Comparison of ENCODE assay signal across 21 cellular contexts in genomic region chr9:136964833-136965422, GRCh38. TPM values are rescaled to one million over a fixed set of nuclear protein-coding genes. Genes with fewer than 3 reads are reported as not detected.
A peak's percentile ranks its signal among the peaks of the same experiment; 100 is the strongest.
DNase-seq lines count a peak whose midpoint lies in the region; ATAC-seq and TF ChIP-seq lines count a peak whose summit lies in the region.
"Had no signal": no experiment of that assay in that cellular context is flagged by ENCODE, and none has a peak within 500 bp of the region (broad histone marks: within the 10 kb centered on the region; RNA-seq: fewer than 3 reads in every experiment).

No MANE protein-coding gene starts in this region.

- TF ChIP-seq POLR2A in testis (IDR thresholded peaks at IDR 0.05): no peak

- CTCF ChIA-PET in activated CD8-positive, alpha-beta T cell treated with anti-CD3 and anti-CD28 coated beads, Interleukin-2, amount 10 ng/mL, durations not matched to agents 7 days and 5 days (lab: Charles Lee): interaction anchor here (1.0 to 3.6 kb wide), 4 partner anchors 11 to 82 kb away, joined by 3 to 11 read pairs (median 8); no protein-coding TSS in a partner anchor
- CTCF ChIA-PET in activated CD8-positive, alpha-beta T cell treated with anti-CD3 and anti-CD28 coated beads for 36 hours (lab: Charles Lee): interaction anchor here (0.9 to 2.2 kb wide), 2 partner anchors 11 to 62 kb away, joined by 3 to 7 read pairs; no protein-coding TSS in a partner anchor
- CTCF ChIA-PET in WTC11 (lab: Charles Lee): interaction anchor here (0.8 to 3.4 kb wide), 12 partner anchors 10 to 187 kb away, joined by 3 to 17 read pairs (median 4); partner anchors contain the start of gene NPDC1

- no peaks in the 10 kb centered on the region for H3K9me3 ChIP-seq in testis
- H3K9me3 ChIP-seq: neutrophil, tibial artery had no signal

- H3K4me3 ChIP-seq in testis: no peak overlapping the region
- H3K4me3 ChIP-seq: hepatocyte, tibial artery had no signal

- intact Hi-C loops in activated CD8-positive, alpha-beta T cell treated with anti-CD3 and anti-CD28 coated beads for 36 hours (cut with micrococcal nuclease): no loop called here
- intact Hi-C loops in dendritic cell treated with granulocyte-macrophage colony-stimulating factor and Interleukin-4, amounts not matched to agents 40 ng/mL and 50 ng/mL, for 4 days (cut with micrococcal nuclease): no loop called here
- intact Hi-C loops in testis (cut with DNase I; ENCODE audit: low total_unique reads): no loop called here

- no peak overlapping the region for H3K4me3 Mint-ChIP-seq in activated CD8-positive, alpha-beta T cell treated with anti-CD3 and anti-CD28 coated beads, Interleukin-2, amount 10 ng/mL, durations not matched to agents 7 days and 5 days
- H3K4me3 Mint-ChIP-seq in activated CD8-positive, alpha-beta T cell treated with anti-CD3 and anti-CD28 coated beads for 36 hours: no peak overlapping the region
- no peak overlapping the region for H3K4me3 Mint-ChIP-seq in dendritic cell treated with granulocyte-macrophage colony-stimulating factor and Interleukin-4, amounts not matched to agents 40 ng/mL and 50 ng/mL, for 4 days
- H3K4me3 Mint-ChIP-seq in WTC11: no peak overlapping the region
- H3K4me3 Mint-ChIP-seq: activated naive CD4-positive, alpha-beta T cell treated with anti-CD3 and anti-CD28 coated beads for 36 hours had no signal

- no peak for TF ChIP-seq CTCF in activated CD8-positive, alpha-beta T cell treated with anti-CD3 and anti-CD28 coated beads for 36 hours (IDR thresholded peaks at IDR 0.05)
- TF ChIP-seq CTCF in testis (IDR thresholded peaks at IDR 0.05) (no peak), WTC11 (IDR thresholded peaks at IDR 0.05) (no peak)

- H3K27ac Mint-ChIP-seq in activated CD8-positive, alpha-beta T cell treated with anti-CD3 and anti-CD28 coated beads, Interleukin-2, amount 10 ng/mL, durations not matched to agents 7 days and 5 days: peak overlapping the region; percentile 46
- H3K27ac Mint-ChIP-seq in activated CD8-positive, alpha-beta T cell treated with anti-CD3 and anti-CD28 coated beads for 36 hours: no peak overlapping the region
- peak overlapping the region; percentile 35 for H3K27ac Mint-ChIP-seq in dendritic cell treated with granulocyte-macrophage colony-stimulating factor and Interleukin-4, amounts not matched to agents 40 ng/mL and 50 ng/mL, for 4 days
- H3K27ac Mint-ChIP-seq in WTC11: no peak overlapping the region
- H3K27ac Mint-ChIP-seq: activated naive CD4-positive, alpha-beta T cell treated with anti-CD3 and anti-CD28 coated beads for 36 hours had no signal

- DNase-seq in activated CD8-positive, alpha-beta T cell treated with anti-CD3 and anti-CD28 coated beads, Interleukin-2, amount 10 ng/mL, durations not matched to agents 7 days and 5 days: no peak
- DNase-seq in activated CD8-positive, alpha-beta T cell treated with anti-CD3 and anti-CD28 coated beads for 36 hours: no peak
- no peak for DNase-seq in testis
- DNase-seq in NCI-H345 treated with DMSO at 0.1 percent for 48 hours (lab: John Stamatoyannopoulos, UW; ENCODE audit: unreplicated experiment): no peak
- DNase-seq in WTC11 (ENCODE audit: low spot score): no peak
- DNase-seq: activated CD4-positive, alpha-beta T cell treated with anti-CD3 and anti-CD28 coated beads for 4 hours; C1 segment of cervical spinal cord; kidney; NCI-H2227 treated with DMSO at 0.1 percent for 48 hours; retina; tibial artery had no signal

- no peak for ATAC-seq in activated CD8-positive, alpha-beta T cell treated with anti-CD3 and anti-CD28 coated beads, Interleukin-2, amount 10 ng/mL, durations not matched to agents 7 days and 5 days
- ATAC-seq in activated CD8-positive, alpha-beta T cell treated with anti-CD3 and anti-CD28 coated beads for 36 hours: no peak
- ATAC-seq in WTC11: no peak
- ATAC-seq: SK-N-SH treated with all-trans-retinoic acid at 6 μM for 48 hours had no signal

- H3K36me3 Mint-ChIP-seq in activated CD8-positive, alpha-beta T cell treated with anti-CD3 and anti-CD28 coated beads, Interleukin-2, amount 10 ng/mL, durations not matched to agents 7 days and 5 days (ENCODE audit: low read depth): no peaks in the 10 kb centered on the region
- no peaks in the 10 kb centered on the region for H3K36me3 Mint-ChIP-seq in activated CD8-positive, alpha-beta T cell treated with anti-CD3 and anti-CD28 coated beads for 36 hours (ENCODE audit: low read depth)
- no peaks in the 10 kb centered on the region for H3K36me3 Mint-ChIP-seq in dendritic cell treated with granulocyte-macrophage colony-stimulating factor and Interleukin-4, amounts not matched to agents 40 ng/mL and 50 ng/mL, for 4 days (ENCODE audit: low read depth)
- H3K36me3 Mint-ChIP-seq in WTC11: no peaks in the 10 kb centered on the region
- H3K36me3 Mint-ChIP-seq: IgD-negative memory B cell had no signal

- H3K4me1 Mint-ChIP-seq in activated CD8-positive, alpha-beta T cell treated with anti-CD3 and anti-CD28 coated beads, Interleukin-2, amount 10 ng/mL, durations not matched to agents 7 days and 5 days (ENCODE audit: low read depth): peaks cover 49% of the 10 kb centered on the region
- H3K4me1 Mint-ChIP-seq in activated CD8-positive, alpha-beta T cell treated with anti-CD3 and anti-CD28 coated beads for 36 hours (ENCODE audit: low read depth): peaks cover 33% of the 10 kb centered on the region
- H3K4me1 Mint-ChIP-seq in dendritic cell treated with granulocyte-macrophage colony-stimulating factor and Interleukin-4, amounts not matched to agents 40 ng/mL and 50 ng/mL, for 4 days (ENCODE audit: low read depth): peaks cover 20% of the 10 kb centered on the region
- H3K4me1 Mint-ChIP-seq in WTC11: peaks cover 10% of the 10 kb centered on the region

- WGBS in testis, 2 donors: 75 to 87% methylated on average over 25 to 26 of the region's 26 CpGs

- no peaks in the 10 kb centered on the region for H3K27me3 Mint-ChIP-seq in activated CD8-positive, alpha-beta T cell treated with anti-CD3 and anti-CD28 coated beads, Interleukin-2, amount 10 ng/mL, durations not matched to agents 7 days and 5 days (ENCODE audit: low read depth)
- H3K27me3 Mint-ChIP-seq in activated CD8-positive, alpha-beta T cell treated with anti-CD3 and anti-CD28 coated beads for 36 hours: no peaks in the 10 kb centered on the region
- H3K27me3 Mint-ChIP-seq in dendritic cell treated with granulocyte-macrophage colony-stimulating factor and Interleukin-4, amounts not matched to agents 40 ng/mL and 50 ng/mL, for 4 days: peaks cover 30% of the 10 kb centered on the region
- H3K27me3 Mint-ChIP-seq in WTC11 (ENCODE audit: low read depth): no peaks in the 10 kb centered on the region

- peaks cover 72% of the 10 kb centered on the region for H3K4me1 ChIP-seq in testis

- no peaks in the 10 kb centered on the region for H3K27me3 ChIP-seq in testis
- H3K27me3 ChIP-seq: hepatocyte had no signal

- H3K36me3 ChIP-seq in testis (ENCODE audit: low read depth, missing control alignments): no peaks in the 10 kb centered on the region
- H3K36me3 ChIP-seq: neutrophil, tibial artery had no signal

- POLR2A ChIA-PET in activated CD8-positive, alpha-beta T cell treated with anti-CD3 and anti-CD28 coated beads, Interleukin-2, amount 10 ng/mL, durations not matched to agents 7 days and 5 days (lab: Charles Lee): no interaction called here
- POLR2A ChIA-PET in activated CD8-positive, alpha-beta T cell treated with anti-CD3 and anti-CD28 coated beads for 36 hours (lab: Charles Lee): interaction anchor here (0.6 to 2.3 kb wide), 3 partner anchors 10 to 1564 kb away, joined by 3 to 10 read pairs (median 3); partner anchors contain the start of gene PAXX
- POLR2A ChIA-PET in WTC11 (lab: Charles Lee): no interaction called here

- H3K27ac ChIP-seq in testis: peak overlapping the region; percentile 81
- H3K27ac ChIP-seq: hepatocyte, HL-60, neutrophil, tibial artery had no signal

- H3K9me3 Mint-ChIP-seq in activated CD8-positive, alpha-beta T cell treated with anti-CD3 and anti-CD28 coated beads, Interleukin-2, amount 10 ng/mL, durations not matched to agents 7 days and 5 days (ENCODE audit: insufficient read depth): no peaks in the 10 kb centered on the region
- no peaks in the 10 kb centered on the region for H3K9me3 Mint-ChIP-seq in activated CD8-positive, alpha-beta T cell treated with anti-CD3 and anti-CD28 coated beads for 36 hours
- H3K9me3 Mint-ChIP-seq in dendritic cell treated with granulocyte-macrophage colony-stimulating factor and Interleukin-4, amounts not matched to agents 40 ng/mL and 50 ng/mL, for 4 days: no peaks in the 10 kb centered on the region
- no peaks in the 10 kb centered on the region for H3K9me3 Mint-ChIP-seq in WTC11
- H3K9me3 Mint-ChIP-seq: activated naive CD4-positive, alpha-beta T cell treated with anti-CD3 and anti-CD28 coated beads for 36 hours; IgD-negative memory B cell had no signal

RNA-seq across cellular contexts. Expression of gene PTGDS, which starts 12.4 kb away (rescaled TPM):
- total RNA-seq in activated CD8-positive, alpha-beta T cell treated with anti-CD3 and anti-CD28 coated beads, Interleukin-2, amount 10 ng/mL, durations not matched to agents 7 days and 5 days: 1 to 10 TPM; 1.2 to 1.4 TPM
- total RNA-seq in activated CD8-positive, alpha-beta T cell treated with anti-CD3 and anti-CD28 coated beads for 36 hours: not detected
- 1,000 to 10,000 TPM; 5,554 to 5,948 TPM for total RNA-seq in testis
- polyA plus RNA-seq in testis (ENCODE audit: insufficient read depth, low read depth, low replicate concordance): 4,976 TPM
- total RNA-seq in WTC11 (2021): 2.2 to 4.0 TPM (median 2.9 TPM) in 3 replicates
- total RNA-seq: A673; activated naive CD4-positive, alpha-beta T cell treated with anti-CD3 and anti-CD28 coated beads for 36 hours had no signal
- polyA plus RNA-seq: IgD-negative memory B cell had no signal

RNA-seq across cellular contexts. Expression of gene LCN12, which starts 12.9 kb away (rescaled TPM):
- total RNA-seq in activated CD8-positive, alpha-beta T cell treated with anti-CD3 and anti-CD28 coated beads, Interleukin-2, amount 10 ng/mL, durations not matched to agents 7 days and 5 days: 1 to 10 TPM; 1.0 to 1.7 TPM
- 1 to 10 TPM; 1.3 to 2.1 TPM for total RNA-seq in activated CD8-positive, alpha-beta T cell treated with anti-CD3 and anti-CD28 coated beads for 36 hours
- total RNA-seq in testis (10 to 100 TPM; 11.5 to 27.8 TPM), WTC11 (2021) (1.9 to 4.7 TPM (median 3.4 TPM) in 3 replicates)
- 27.1 TPM for polyA plus RNA-seq in testis (ENCODE audit: insufficient read depth, low read depth, low replicate concordance)
- total RNA-seq: A673, astrocyte, mesenteric fat pad had no signal
- polyA plus RNA-seq: IgD-negative memory B cell had no signal

RNA-seq across cellular contexts. Expression of gene LCNL1, which starts 17.9 kb away (rescaled TPM):
- total RNA-seq in activated CD8-positive, alpha-beta T cell treated with anti-CD3 and anti-CD28 coated beads, Interleukin-2, amount 10 ng/mL, durations not matched to agents 7 days and 5 days: not detected
- not detected for total RNA-seq in activated CD8-positive, alpha-beta T cell treated with anti-CD3 and anti-CD28 coated beads for 36 hours
- total RNA-seq in testis: 100 to 1,000 TPM in 1 of 2 donors, 10 to 100 TPM in 1; 59.3 to 131 TPM
- 17.5 TPM for polyA plus RNA-seq in testis (ENCODE audit: insufficient read depth, low read depth, low replicate concordance)
- 0.27 to 0.50 TPM (median 0.34 TPM) in 3 replicates for total RNA-seq in WTC11 (2021)
- total RNA-seq: A673; activated naive CD4-positive, alpha-beta T cell treated with anti-CD3 and anti-CD28 coated beads for 36 hours had no signal
- polyA plus RNA-seq: IgD-negative memory B cell had no signal

RNA-seq across cellular contexts. Expression of gene C8G, which starts 19.9 kb away (rescaled TPM):
- 1 to 10 TPM; 1.4 to 1.5 TPM for total RNA-seq in activated CD8-positive, alpha-beta T cell treated with anti-CD3 and anti-CD28 coated beads, Interleukin-2, amount 10 ng/mL, durations not matched to agents 7 days and 5 days
- under 1 TPM in 1 of 2 experiments, not detected in 1; 0.83 TPM for total RNA-seq in activated CD8-positive, alpha-beta T cell treated with anti-CD3 and anti-CD28 coated beads for 36 hours
- total RNA-seq in testis (1 to 10 TPM; 4.6 to 4.9 TPM), WTC11 (2021) (0.85 to 1.7 TPM (median 1.5 TPM) in 3 replicates)
- polyA plus RNA-seq in testis (ENCODE audit: insufficient read depth, low read depth, low replicate concordance): 4.6 TPM
- total RNA-seq: mesenteric fat pad had no signal
- polyA plus RNA-seq: IgD-negative memory B cell had no signal

RNA-seq across cellular contexts. Expression of gene FBXW5, which starts 20.4 kb away (rescaled TPM):
- 100 to 1,000 TPM; 103 to 104 TPM for total RNA-seq in activated CD8-positive, alpha-beta T cell treated with anti-CD3 and anti-CD28 coated beads, Interleukin-2, amount 10 ng/mL, durations not matched to agents 7 days and 5 days
- total RNA-seq in activated CD8-positive, alpha-beta T cell treated with anti-CD3 and anti-CD28 coated beads for 36 hours: 10 to 100 TPM; 53.4 to 54.0 TPM
- total RNA-seq in testis (100 to 1,000 TPM; 509 to 749 TPM), WTC11 (2021) (58.2 to 70.5 TPM (median 63.9 TPM) in 3 replicates)
- polyA plus RNA-seq in testis (ENCODE audit: insufficient read depth, low read depth, low replicate concordance): 452 TPM

Comparison
In these comparisons a context has a peak if more than half of its experiments do, and no peak if none do; other contexts are left out.
1. H3K27ac Mint-ChIP-seq: peak in activated CD8-positive, alpha-beta T cell treated with anti-CD3 and anti-CD28 coated beads, Interleukin-2, amount 10 ng/mL, durations not matched to agents 7 days and 5 days (single experiment) and dendritic cell treated with granulocyte-macrophage colony-stimulating factor and Interleukin-4, amounts not matched to agents 40 ng/mL and 50 ng/mL, for 4 days (single experiment); none in activated CD8-positive, alpha-beta T cell treated with anti-CD3 and anti-CD28 coated beads for 36 hours (single experiment) and WTC11 (single experiment).
2. RNA of gene PTGDS, which starts 12.4 kb away (total RNA-seq): 5,554 to 5,948 TPM in testis; 2.2 to 4.0 TPM in WTC11, 1.2 to 1.4 TPM in activated CD8-positive, alpha-beta T cell treated with anti-CD3 and anti-CD28 coated beads, Interleukin-2, amount 10 ng/mL, durations not matched to agents 7 days and 5 days and not detected in activated CD8-positive, alpha-beta T cell treated with anti-CD3 and anti-CD28 coated beads for 36 hours; every median in the first group is over 1,000 times any median in the second.
3. RNA of gene LCNL1, which starts 17.9 kb away (total RNA-seq): 59.3 to 131 TPM in testis; 0.27 to 0.50 TPM in WTC11, not detected in activated CD8-positive, alpha-beta T cell treated with anti-CD3 and anti-CD28 coated beads, Interleukin-2, amount 10 ng/mL, durations not matched to agents 7 days and 5 days and not detected in activated CD8-positive, alpha-beta T cell treated with anti-CD3 and anti-CD28 coated beads for 36 hours; every median in the first group is over 10 times any median in the second.